Comparison of ENCODE assay signal across 25 cellular contexts in the genomic region with DNA sequence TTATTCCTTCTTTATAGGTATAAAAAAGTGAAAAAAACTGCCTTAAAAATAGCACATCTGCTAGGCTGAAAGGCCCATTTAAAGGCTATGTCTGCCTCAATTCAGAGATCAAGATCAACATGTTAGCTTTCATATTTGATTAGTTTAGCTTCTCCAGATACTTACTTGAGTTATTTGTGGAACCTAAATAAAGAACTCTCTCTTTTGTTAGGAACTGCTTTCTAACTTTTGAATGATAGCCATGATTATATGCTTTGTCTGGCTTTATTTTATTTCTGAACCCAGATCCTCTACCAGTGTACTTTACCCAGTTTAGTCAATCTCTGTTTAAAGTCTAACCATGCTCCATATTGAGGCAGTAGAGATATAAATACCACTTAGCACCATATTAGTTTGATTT.
"Had no signal": no experiment of that assay in that cellular context is flagged by ENCODE, and none has a peak within 500 bp of the region (broad histone marks: within the 10 kb centered on the region; RNA-seq: fewer than 3 reads in every experiment).

No MANE protein-coding gene starts in this region.

- H3K9ac ChIP-seq: parathyroid adenoma had no signal

- H2AFZ ChIP-seq: parathyroid adenoma had no signal

- H3K4me3 ChIP-seq: ovary, psoas muscle, right lobe of liver, sigmoid colon, stomach, thoracic aorta, thyroid gland, tibial nerve, upper lobe of left lung, vagina had no signal

- H3K36me3 ChIP-seq: ovary, right lobe of liver, sigmoid colon, stomach, thoracic aorta, thyroid gland, tibial nerve, upper lobe of left lung, vagina had no signal

- DNase-seq: nephron progenitor cell; occipital lobe; ovary; posterior cingulate gyrus; psoas muscle; right cardiac atrium; right lobe of liver; sigmoid colon; small intestine; stimulated activated CD4-positive, alpha-beta T cell treated with anti-CD3 and anti-CD28 coated beads, Interleukin-15, amount 100 ng/mL, for 24 hours; stimulated activated CD4-positive, alpha-beta T cell treated with anti-CD3 and anti-CD28 coated beads, Interleukin-2, amount 100 ng/mL, for 24 hours; stimulated activated CD4-positive, alpha-beta T cell treated with anti-CD3 and anti-CD28 coated beads, Interleukin-2, amount 100 ng/mL, for 48 hours; stimulated activated CD4-positive, alpha-beta T cell treated with anti-CD3 and anti-CD28 coated beads, Interleukin-4, amount 100 ng/mL, for 24 hours; stimulated activated naive B cell treated with anti-CD40 and anti-IgM and Interleukin-4, amounts not matched to agents 10 μg/mL and 1 μg/mL and 100 μg/mL, for 72 hours; stimulated activated naive CD4-positive, alpha-beta T cell treated with Interleukin-2 at 50 U/mL for 16 hours; stomach; thyroid gland; trophoblast cell; upper lobe of left lung had no signal

- H3K4me1 ChIP-seq: parathyroid adenoma, psoas muscle, right lobe of liver, sigmoid colon, thyroid gland, tibial nerve, upper lobe of left lung, vagina had no signal

- ATAC-seq: natural killer cell treated with Interleukin-12 subunit alpha and Interleukin-12 subunit beta and Interleukin-15 and Interleukin-18, amount 100 ng/mL, for 72 hours; psoas muscle; right cardiac atrium; right lobe of liver; stimulated activated effector memory CD8-positive, alpha-beta T cell treated with anti-CD3 and anti-CD28 coated beads, Interleukin-12 subunit alpha, Interleukin-12 subunit beta, amount 100 ng/mL, for 72 hours; stimulated activated naive B cell treated with anti-CD40 and anti-IgM and Interleukin-4, amounts not matched to agents 10 μg/mL and 1 μg/mL and 100 μg/mL, for 72 hours had no signal

- H3K27ac ChIP-seq: ovary, parathyroid adenoma, psoas muscle, right lobe of liver, sigmoid colon, stomach, thoracic aorta, thyroid gland, tibial nerve, upper lobe of left lung, vagina had no signal

- H3K9me3 ChIP-seq: ovary, psoas muscle, right lobe of liver, sigmoid colon, stomach, thoracic aorta, thyroid gland, tibial nerve, upper lobe of left lung, vagina had no signal

- H3K27me3 ChIP-seq: ovary, right lobe of liver, sigmoid colon, stomach, thyroid gland, tibial nerve, upper lobe of left lung, vagina had no signal
